ENCODE assay signal across 8 cellular contexts in the genomic region with DNA sequence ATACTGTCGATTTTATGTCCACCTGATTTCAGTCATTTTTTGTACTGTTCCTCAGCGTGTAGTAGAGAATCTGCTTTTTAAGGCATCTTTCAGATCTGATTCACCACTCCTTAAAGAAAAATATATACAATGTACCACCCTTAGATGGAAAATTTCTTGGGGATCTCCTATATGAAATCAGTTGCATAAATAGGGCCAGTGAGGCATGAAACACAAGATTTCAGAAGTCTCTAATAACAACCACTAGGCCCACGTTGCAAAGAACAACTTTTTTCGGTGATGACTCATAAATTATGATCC. TPM values are rescaled to one million over a fixed set of nuclear protein-coding genes. Genes with fewer than 3 reads are reported as not detected.
A peak's percentile ranks its signal among the peaks of the same experiment; 100 is the strongest.
DNase-seq lines count a peak whose midpoint lies in the region; ATAC-seq, FAIRE-seq and TF ChIP-seq lines count a peak whose summit lies in the region.

No MANE protein-coding gene starts in this region.

- peaks cover 36 to 59% of the 10 kb centered on the region in 2 donors for H3K4me1 Mint-ChIP-seq in natural killer cell treated with Interleukin-12 subunit alpha and Interleukin-12 subunit beta and Interleukin-15 and Interleukin-18, amount 100 ng/mL, for 72 hours (ENCODE audit: low read depth in 2 of 2)

- no peaks in the 10 kb centered on the region for H3K9me3 Mint-ChIP-seq in natural killer cell treated with Interleukin-12 subunit alpha and Interleukin-12 subunit beta and Interleukin-15 and Interleukin-18, amount 100 ng/mL, for 72 hours

- H3K4me3 ChIP-seq in coronary artery: peak overlapping the region; percentile 92

- no peak for TF ChIP-seq CTCF in coronary artery (IDR thresholded peaks at IDR 0.05)

- TF ChIP-seq POLR2A in GM12891 (IDR thresholded peaks at IDR 0.05; ENCODE audit: low read depth, low read length): no peak

- H3K4me3 Mint-ChIP-seq in natural killer cell treated with Interleukin-12 subunit alpha and Interleukin-12 subunit beta and Interleukin-15 and Interleukin-18, amount 100 ng/mL, for 72 hours: peak overlapping the region; percentile 99

- DNase-seq in GM12891 (ENCODE audit: insufficient read length, low spot score) (peak; percentile 12), NAMALWA (ENCODE audit: low spot score) (peak; percentile 67), coronary artery (ENCODE audit: low spot score) (no peak), NCI-H2081 (lab: John Stamatoyannopoulos, UW) (no peak), iPS-NIHi7 (ENCODE audit: extremely low spot score) (no peak), RPMI8226 (no peak)
- no peak for DNase-seq in natural killer cell treated with Interleukin-12 subunit alpha and Interleukin-12 subunit beta and Interleukin-15 and Interleukin-18, amount 100 ng/mL, for 72 hours (ENCODE audit: low spot score)

- peak overlapping the region; percentile 91 to 96 for H3K27ac ChIP-seq in coronary artery

- H3K27me3 Mint-ChIP-seq in natural killer cell treated with Interleukin-12 subunit alpha and Interleukin-12 subunit beta and Interleukin-15 and Interleukin-18, amount 100 ng/mL, for 72 hours: no peaks in the 10 kb centered on the region

- H3K36me3 Mint-ChIP-seq in natural killer cell treated with Interleukin-12 subunit alpha and Interleukin-12 subunit beta and Interleukin-15 and Interleukin-18, amount 100 ng/mL, for 72 hours: peaks cover 6% of the 10 kb centered on the region

- peak overlapping the region; percentile 96 to 99 for H3K27ac Mint-ChIP-seq in natural killer cell treated with Interleukin-12 subunit alpha and Interleukin-12 subunit beta and Interleukin-15 and Interleukin-18, amount 100 ng/mL, for 72 hours

- no peak for ATAC-seq in natural killer cell treated with Interleukin-12 subunit alpha and Interleukin-12 subunit beta and Interleukin-15 and Interleukin-18, amount 100 ng/mL, for 72 hours
- ATAC-seq in HG03342 (IDR thresholded peaks at IDR 0.05; ENCODE audit: unreplicated experiment): no peak

- peak; percentile 75 for FAIRE-seq in GM12891 (lab: Jason Lieb, UNC)

TF ChIP-seq in GM12891, 5 proteins besides CTCF, POLR2A, EP300 and RAD21:
- TF ChIP-seq SPI1 (IDR thresholded peaks at IDR 0.05; ENCODE audit: low read depth, low read length) (no peak), POU2F2 (IDR thresholded peaks at IDR 0.05; ENCODE audit: low read depth, low read length) (no peak), TAF1 (IDR thresholded peaks at IDR 0.05; ENCODE audit: low read depth, low read length) (no peak), PAX5 (IDR thresholded peaks at IDR 0.05; ENCODE audit: insufficient read depth, low read length, severe bottlenecking) (no peak), POLR2AphosphoS5 (IDR thresholded peaks at IDR 0.05; ENCODE audit: low read depth, low read length) (no peak)

RNA-seq across cellular contexts. Expression of gene USP12, which starts 1.4 kb away (rescaled TPM):
- 18.8 TPM for polyA plus RNA-seq in GM12891 (2012; ENCODE audit: low read depth, missing spikeins)
- 10 to 100 TPM; 51.4 to 78.6 TPM for total RNA-seq in natural killer cell treated with Interleukin-12 subunit alpha and Interleukin-12 subunit beta and Interleukin-15 and Interleukin-18, amount 100 ng/mL, for 72 hours

Comparison
In these comparisons a context has a peak if more than half of its experiments do, and no peak if none do; other contexts are left out.
1. DNase-seq: peak in GM12891 (single experiment) and NAMALWA (single experiment); none in coronary artery (single experiment), natural killer cell treated with Interleukin-12 subunit alpha and Interleukin-12 subunit beta and Interleukin-15 and Interleukin-18, amount 100 ng/mL, for 72 hours (single experiment), NCI-H2081 (0 of 2), iPS-NIHi7 (single experiment) and RPMI8226 (single experiment).